ENCODE assay signal across 8 cellular contexts in the genomic region with DNA sequence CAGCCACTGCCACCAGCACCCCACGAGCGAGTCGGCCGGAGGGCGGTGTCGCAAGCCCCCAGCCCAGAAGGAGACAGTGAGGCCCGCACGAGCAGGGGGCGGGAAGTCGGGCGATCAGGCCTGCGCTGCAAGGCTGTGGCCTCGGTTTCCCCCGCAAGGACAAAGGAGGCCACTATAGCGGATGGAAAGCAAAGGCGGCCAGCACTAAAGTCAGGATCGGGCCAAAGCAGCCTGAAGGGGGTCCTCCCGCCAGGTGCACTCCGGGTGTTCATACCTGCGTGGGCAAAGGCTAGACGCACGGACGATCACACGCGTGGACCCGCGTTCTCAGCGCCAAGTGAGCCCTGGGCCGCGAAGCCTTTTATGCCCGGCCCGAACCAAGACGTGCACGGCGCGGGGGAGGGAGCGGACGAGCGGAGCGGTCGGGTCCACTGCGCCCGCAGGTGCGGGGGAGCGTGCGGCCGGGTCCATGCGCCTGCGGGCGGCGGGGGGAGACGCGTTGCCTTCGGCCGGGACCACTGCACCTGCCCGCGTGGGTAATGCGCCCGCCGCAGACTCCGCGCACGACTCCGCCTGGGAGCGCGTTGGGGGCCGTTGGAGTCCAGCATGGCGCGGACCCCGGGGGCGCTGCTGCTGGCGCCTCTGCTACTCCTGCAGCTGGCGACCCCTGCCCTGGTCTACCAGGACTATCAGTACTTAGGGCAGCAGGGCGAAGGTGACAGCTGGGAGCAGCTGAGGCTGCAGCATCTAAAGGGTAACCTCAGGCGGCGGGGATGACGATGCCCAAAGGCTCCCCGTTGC. TPM values are rescaled to one million over a fixed set of nuclear protein-coding genes. Genes with fewer than 3 reads are reported as not detected.
A peak's percentile ranks its signal among the peaks of the same experiment; 100 is the strongest.
DNase-seq lines count a peak whose midpoint lies in the region; ATAC-seq and TF ChIP-seq lines count a peak whose summit lies in the region.

A gene (minus strand): TSS at position 335 of the 801 bp plus-strand sequence. CDS start 539 bp downstream, outside the sequence.
A gene (plus strand): TSS at position 604 of the 801 bp plus-strand sequence. CDS start 3 bp downstream, at position 607.

- intact Hi-C loops in CD14-positive monocyte (cut with micrococcal nuclease) = no loop called here

- H3K9ac ChIP-seq in endocrine pancreas (ENCODE audit: control insufficient read depth, insufficient read depth, low read length) = peak within 1 kb of the TSS; percentile 99

- DNase-seq in CD14-positive monocyte (ENCODE audit: low spot score) (no peak), NCI-H774 (lab: John Stamatoyannopoulos, UW) (peak; percentile 82), memory B cell (ENCODE audit: low spot score in 2 of 2) (peak; percentile 65 to 67)
- peak; percentile 63 for DNase-seq in activated CD8-positive, alpha-beta memory T cell treated with anti-CD3 and anti-CD28 coated beads, Interleukin-2, amount 50 U/mL, for 4 hours
- peak; percentile 70 to 72 for DNase-seq in stimulated activated CD8-positive, alpha-beta memory T cell treated with anti-CD3 and anti-CD28 coated beads, Interleukin-2, amount 100 ng/mL, for 48 hours (ENCODE audit: low read depth in 2 of 2)

- peak within 1 kb of the TSS; percentile 56 for H3K4me3 ChIP-seq in endocrine pancreas (ENCODE audit: control insufficient read depth, insufficient read depth, low read length)

- no peaks in the 10 kb centered on the region for H3K36me3 ChIP-seq in endocrine pancreas (ENCODE audit: control insufficient read depth, insufficient read depth, low read length)

- H3K4me3 Mint-ChIP-seq in CD14-positive monocyte (peak within 1 kb of the TSS; percentile 82 to 91), memory B cell (peak within 1 kb of the TSS; percentile 84)

- H3K27ac Mint-ChIP-seq in CD14-positive monocyte (peak within 1 kb of the TSS in 3 of 7 donors; percentile 12 to 43 (median 25)), memory B cell (no peak within 1 kb of the TSS)

- TF ChIP-seq CTCF in CD14-positive monocyte (IDR thresholded peaks at IDR 0.05) = no peak

- H3K4me1 ChIP-seq in endocrine pancreas (ENCODE audit: control insufficient read depth, insufficient read depth, low read length) = no peaks in the 10 kb centered on the region

- H3K9me3 ChIP-seq in endocrine pancreas (ENCODE audit: control insufficient read depth, low read length) = no peaks in the 10 kb centered on the region

- peaks cover 14 to 31% (median 25%) of the 10 kb centered on the region in 3 donors for H3K27me3 Mint-ChIP-seq in CD14-positive monocyte (ENCODE audit: low read depth in 3 of 3)
- peaks cover 2% of the 10 kb centered on the region for H3K27me3 Mint-ChIP-seq in memory B cell

- H3K36me3 Mint-ChIP-seq in CD14-positive monocyte (peaks cover 8 to 24% of the 10 kb centered on the region in 2 donors), memory B cell (no peaks in the 10 kb centered on the region)

- H3K4me1 Mint-ChIP-seq in CD14-positive monocyte = peaks cover 26% of the 10 kb centered on the region
- H3K4me1 Mint-ChIP-seq in memory B cell = peaks cover 18% of the 10 kb centered on the region

- H3K27me3 ChIP-seq in endocrine pancreas (ENCODE audit: control insufficient read depth, insufficient read depth, low read length) = no peaks in the 10 kb centered on the region

- H3K9me3 Mint-ChIP-seq in CD14-positive monocyte (peaks cover 0 to 6% (median 0%) of the 10 kb centered on the region in 7 donors), memory B cell (no peaks in the 10 kb centered on the region)

- ATAC-seq in HG02678 (IDR thresholded peaks at IDR 0.05; ENCODE audit: unreplicated experiment) = peak; percentile 44
- ATAC-seq in memory B cell (ENCODE audit: low read depth) = peak; percentile 65
- no peak for ATAC-seq in GM19328 (IDR thresholded peaks at IDR 0.05; ENCODE audit: unreplicated experiment)

RNA-seq across cellular contexts. Expression of the first gene that starts in this region (rescaled TPM):
- polyA plus RNA-seq in CD14-positive monocyte = 10 to 100 TPM; 46.7 to 71.5 TPM

RNA-seq across cellular contexts. Expression of the second gene that starts in this region (rescaled TPM):
- polyA plus RNA-seq in CD14-positive monocyte = 1 to 10 TPM in 1 of 2 donors, not detected in 1; 4.0 TPM
